Comparison of ENCODE assay signal across 9 cellular contexts in genomic region chr14:64549805-64550538, GRCh38. TPM values are rescaled to one million over a fixed set of nuclear protein-coding genes. Genes with fewer than 3 reads are reported as not detected.
A peak's percentile ranks its signal among the peaks of the same experiment; 100 is the strongest.
DNase-seq lines count a peak whose midpoint lies in the region; ATAC-seq, FAIRE-seq and TF ChIP-seq lines count a peak whose summit lies in the region.
"Had no signal": no experiment of that assay in that cellular context is flagged by ENCODE, and none has a peak within 500 bp of the region (broad histone marks: within the 10 kb centered on the region; RNA-seq: fewer than 3 reads in every experiment).

TSS of gene PPP1R36 (plus strand) at chr14:64549961. CDS start at chr14:64549998, 37 bp downstream.

- TF ChIP-seq POLR2A in gastroesophageal sphincter (IDR thresholded peaks at IDR 0.05) (no peak), H54 (IDR thresholded peaks at IDR 0.05; ENCODE audit: low read depth, low read length) (no peak)

- no peaks in the 10 kb centered on the region for H4K20me1 ChIP-seq in osteoblast (ENCODE audit: insufficient read depth, low read length)

- WGBS in gastroesophageal sphincter (ENCODE audit: low coverage in 1 of 2), 2 donors, result 21 to 35% methylated on average over 8 to 21 of the region's 50 CpGs

- no peak for TF ChIP-seq EP300 in gastroesophageal sphincter (IDR thresholded peaks at IDR 0.05)

- H3K36me3 ChIP-seq in gastroesophageal sphincter (peaks cover 0 to 15% of the 10 kb centered on the region in 2 donors), osteoblast (ENCODE audit: insufficient read depth, low read length) (no peaks in the 10 kb centered on the region), SJCRH30 (no peaks in the 10 kb centered on the region)
- H3K36me3 ChIP-seq: SJSA1 had no signal

- H3K4me3 ChIP-seq in GM12865 (ENCODE audit: low read depth, low read length) (no peak within 1 kb of the TSS), gastroesophageal sphincter (peak within 1 kb of the TSS; percentile 12 to 45), osteoblast (ENCODE audit: insufficient read depth, low read length) (peak within 1 kb of the TSS; percentile 56), SJCRH30 (no peak within 1 kb of the TSS)
- H3K4me3 ChIP-seq: SJSA1 had no signal

- H2AFZ ChIP-seq in osteoblast (ENCODE audit: low read length), result peak within 1 kb of the TSS; percentile 60

- no peaks in the 10 kb centered on the region for H3K79me2 ChIP-seq in osteoblast (ENCODE audit: insufficient read depth, low read length)

- H3K27me3 ChIP-seq in gastroesophageal sphincter (no peaks in the 10 kb centered on the region), osteoblast (ENCODE audit: insufficient read depth, low read length) (peaks cover 26% of the 10 kb centered on the region), SJCRH30 (no peaks in the 10 kb centered on the region; the same call in 1 of the 2 replicates)
- H3K27me3 ChIP-seq: SJSA1 had no signal

- peak; percentile 22 for DNase-seq in GM12865 (ENCODE audit: low read depth)
- DNase-seq in NCI-H1694 treated with DMSO at 0.1 percent for 48 hours (lab: John Stamatoyannopoulos, UW), result peak; percentile 89
- peak; percentile 40 for DNase-seq in activated T-cell treated with anti-CD3 and anti-CD28 coated beads for 48 hours (ENCODE audit: low read depth)
- DNase-seq in osteoblast (ENCODE audit: insufficient read length, low spot score, missing footprints), result peak; percentile 78
- DNase-seq in SJCRH30, result no peak
- DNase-seq in H54 (ENCODE audit: insufficient read length, low spot score), result no peak
- no peak for DNase-seq in effector CD8-positive, alpha-beta T cell (lab: John Stamatoyannopoulos, UW)

- H3K4me1 ChIP-seq in gastroesophageal sphincter (peaks cover 0 to 25% (median 9%) of the 10 kb centered on the region in 3 donors), osteoblast (ENCODE audit: insufficient read depth, low read length) (no peaks in the 10 kb centered on the region), SJCRH30 (no peaks in the 10 kb centered on the region)
- H3K4me1 ChIP-seq: SJSA1 had no signal

- FAIRE-seq in H54 (lab: Jason Lieb, UNC), result no peak

- peak; percentile 77 for ATAC-seq in gastroesophageal sphincter

- TF ChIP-seq CTCF in GM12865 (IDR thresholded peaks at IDR 0.05; ENCODE audit: insufficient read depth, low read depth, low read length, missing control alignments) (no peak), gastroesophageal sphincter (IDR thresholded peaks at IDR 0.05) (no peak), osteoblast (IDR thresholded peaks at IDR 0.05; ENCODE audit: extremely low read depth, low read depth, low read length) (no peak)

- no peaks in the 10 kb centered on the region for H3K9me3 ChIP-seq in gastroesophageal sphincter
- no peaks in the 10 kb centered on the region for H3K9me3 ChIP-seq in osteoblast (ENCODE audit: low read depth, low read length)
- no peaks in the 10 kb centered on the region for H3K9me3 ChIP-seq in SJCRH30 (replicated peaks)
- H3K9me3 ChIP-seq: SJSA1 had no signal

- H3K27ac ChIP-seq in gastroesophageal sphincter (peak within 1 kb of the TSS in 2 of 4 donors; percentile 50 to 74), osteoblast (ENCODE audit: low read depth, low read length) (no peak within 1 kb of the TSS), SJCRH30 (no peak within 1 kb of the TSS)
- H3K27ac ChIP-seq: SJSA1 had no signal

- H3K4me2 ChIP-seq in osteoblast (ENCODE audit: insufficient read depth, low read length), result peak within 1 kb of the TSS; percentile 71

RNA-seq across cellular contexts. Expression of gene PPP1R36, which starts in this region (rescaled TPM):
- total RNA-seq in gastroesophageal sphincter (1 to 10 TPM in 3 of 4 donors, not detected in 1; 1.3 to 2.8 (median 1.9) TPM), osteoblast (0.88 and 1.1 TPM in 2 replicates)
- 0.24 and 0.56 TPM in 2 replicates for total RNA-seq in SJCRH30 (2014; rRNA removed; shearing (Covaris generic))

Comparison
In these comparisons a context has a peak if more than half of its experiments do, and no peak if none do; other contexts are left out.
1. DNase-seq: peak in GM12865 (single experiment), NCI-H1694 treated with DMSO at 0.1 percent for 48 hours (single experiment), activated T-cell treated with anti-CD3 and anti-CD28 coated beads for 48 hours (single experiment) and osteoblast (single experiment); none in SJCRH30 (0 of 2), H54 (single experiment) and effector CD8-positive, alpha-beta T cell (single experiment).
2. H3K4me3 ChIP-seq: peak in gastroesophageal sphincter (2 of 2) and osteoblast (single experiment); none in GM12865 (single experiment) and SJCRH30 (single experiment).